In the genomic region with DNA sequence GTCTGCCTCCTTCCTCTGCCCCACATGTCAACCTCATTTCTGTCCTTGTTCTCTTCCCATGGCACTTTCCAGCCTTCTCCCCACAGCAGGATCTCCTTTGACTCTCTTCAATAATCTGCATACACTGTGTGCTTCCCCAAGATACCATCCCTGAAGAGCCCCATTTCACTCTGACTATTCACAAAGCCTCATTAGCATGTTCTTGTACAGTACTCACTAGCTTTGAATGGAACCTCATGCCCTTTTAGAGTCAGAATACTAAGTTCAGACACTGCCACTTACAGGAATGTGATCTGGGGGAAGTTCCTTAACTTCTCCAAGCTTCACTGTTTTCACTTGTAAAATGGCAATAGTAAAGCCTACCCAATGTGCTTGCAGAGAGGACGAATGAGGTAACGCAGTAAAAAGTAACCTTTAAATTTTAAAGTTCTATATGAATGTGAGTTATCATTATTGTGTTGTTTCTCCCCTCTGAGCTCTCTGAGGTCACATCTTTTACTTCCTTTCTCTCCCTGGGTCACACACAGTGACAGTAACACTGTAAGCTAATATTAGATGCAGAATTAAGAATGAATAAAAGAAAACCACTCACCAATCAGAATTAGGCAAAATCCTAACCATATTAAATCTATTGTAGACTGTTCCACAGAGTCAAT, we compare ENCODE assay signal across 12 cellular contexts.
DNase-seq lines count a peak whose midpoint lies in the region; ATAC-seq lines count a peak whose summit lies in the region.
"Had no signal": no experiment of that assay in that cellular context is flagged by ENCODE, and none has a peak within 500 bp of the region (broad histone marks: within the 10 kb centered on the region; RNA-seq: fewer than 3 reads in every experiment).

No MANE protein-coding gene starts in this region.

- H3K4me3 Mint-ChIP-seq in dendritic cell treated with granulocyte-macrophage colony-stimulating factor and Interleukin-4, amounts not matched to agents 40 ng/mL and 50 ng/mL, for 4 days: peak overlapping the region; percentile 7

- peaks cover 23% of the 10 kb centered on the region for H3K9me3 ChIP-seq in BLaER1
- H3K9me3 ChIP-seq: Caco-2 had no signal

- peak overlapping the region; percentile 42 for H3K4me2 ChIP-seq in BLaER1

- peak; percentile 50 for ATAC-seq in GM18909 (IDR thresholded peaks at IDR 0.05; ENCODE audit: poor library complexity, unreplicated experiment)
- peak; percentile 53 for ATAC-seq in HG03432 (IDR thresholded peaks at IDR 0.05; ENCODE audit: unreplicated experiment)
- no peak for ATAC-seq in sciatic nerve
- no peak for ATAC-seq in esophagus mucosa

- H3K27ac ChIP-seq in BLaER1: no peak overlapping the region
- H3K27ac ChIP-seq: WERI-Rb-1 had no signal

- no peak for DNase-seq in middle frontal gyrus (ENCODE audit: extremely low spot score, low spot score)
- no peak for DNase-seq in sciatic nerve (ENCODE audit: low spot score)
- DNase-seq in HuH-7 (ENCODE audit: low spot score): no peak
- DNase-seq: aorta, Caco-2, left ventricle myocardium superior, WERI-Rb-1 had no signal

- H3K9ac ChIP-seq in BLaER1: no peak overlapping the region

- peaks cover 9% of the 10 kb centered on the region for H3K27me3 Mint-ChIP-seq in dendritic cell treated with granulocyte-macrophage colony-stimulating factor and Interleukin-4, amounts not matched to agents 40 ng/mL and 50 ng/mL, for 4 days

- H4K20me1 ChIP-seq in BLaER1: no peaks in the 10 kb centered on the region

- H3K4me1 ChIP-seq in BLaER1: peaks cover 16% of the 10 kb centered on the region

- no peak overlapping the region for H3K4me3 ChIP-seq in BLaER1

- peaks cover 14% of the 10 kb centered on the region for H3K36me3 Mint-ChIP-seq in dendritic cell treated with granulocyte-macrophage colony-stimulating factor and Interleukin-4, amounts not matched to agents 40 ng/mL and 50 ng/mL, for 4 days (ENCODE audit: low read depth)

- H3K36me3 ChIP-seq in BLaER1: no peaks in the 10 kb centered on the region
- H3K36me3 ChIP-seq: WERI-Rb-1 had no signal

- H3K9me3 Mint-ChIP-seq in dendritic cell treated with granulocyte-macrophage colony-stimulating factor and Interleukin-4, amounts not matched to agents 40 ng/mL and 50 ng/mL, for 4 days: no peaks in the 10 kb centered on the region

- H3K4me1 Mint-ChIP-seq in dendritic cell treated with granulocyte-macrophage colony-stimulating factor and Interleukin-4, amounts not matched to agents 40 ng/mL and 50 ng/mL, for 4 days (ENCODE audit: low read depth): peaks cover 83% of the 10 kb centered on the region

- peak overlapping the region; percentile 94 for H3K27ac Mint-ChIP-seq in dendritic cell treated with granulocyte-macrophage colony-stimulating factor and Interleukin-4, amounts not matched to agents 40 ng/mL and 50 ng/mL, for 4 days

- intact Hi-C loops in dendritic cell treated with granulocyte-macrophage colony-stimulating factor and Interleukin-4, amounts not matched to agents 40 ng/mL and 50 ng/mL, for 4 days (cut with micrococcal nuclease): loop anchor here (1.0 to 5.0 kb wide), 3 partner anchors 36 to 360 kb away; no protein-coding TSS in a partner anchor
- intact Hi-C loops in sciatic nerve (cut with DNase I): no loop called here

- no peaks in the 10 kb centered on the region for H3K27me3 ChIP-seq in BLaER1

Comparison
In these comparisons a context has a peak if more than half of its experiments do, and no peak if none do; other contexts are left out.
1. ATAC-seq: peak in GM18909 (single experiment) and HG03432 (single experiment); none in sciatic nerve (single experiment) and esophagus mucosa (single experiment).